In the genomic region with DNA sequence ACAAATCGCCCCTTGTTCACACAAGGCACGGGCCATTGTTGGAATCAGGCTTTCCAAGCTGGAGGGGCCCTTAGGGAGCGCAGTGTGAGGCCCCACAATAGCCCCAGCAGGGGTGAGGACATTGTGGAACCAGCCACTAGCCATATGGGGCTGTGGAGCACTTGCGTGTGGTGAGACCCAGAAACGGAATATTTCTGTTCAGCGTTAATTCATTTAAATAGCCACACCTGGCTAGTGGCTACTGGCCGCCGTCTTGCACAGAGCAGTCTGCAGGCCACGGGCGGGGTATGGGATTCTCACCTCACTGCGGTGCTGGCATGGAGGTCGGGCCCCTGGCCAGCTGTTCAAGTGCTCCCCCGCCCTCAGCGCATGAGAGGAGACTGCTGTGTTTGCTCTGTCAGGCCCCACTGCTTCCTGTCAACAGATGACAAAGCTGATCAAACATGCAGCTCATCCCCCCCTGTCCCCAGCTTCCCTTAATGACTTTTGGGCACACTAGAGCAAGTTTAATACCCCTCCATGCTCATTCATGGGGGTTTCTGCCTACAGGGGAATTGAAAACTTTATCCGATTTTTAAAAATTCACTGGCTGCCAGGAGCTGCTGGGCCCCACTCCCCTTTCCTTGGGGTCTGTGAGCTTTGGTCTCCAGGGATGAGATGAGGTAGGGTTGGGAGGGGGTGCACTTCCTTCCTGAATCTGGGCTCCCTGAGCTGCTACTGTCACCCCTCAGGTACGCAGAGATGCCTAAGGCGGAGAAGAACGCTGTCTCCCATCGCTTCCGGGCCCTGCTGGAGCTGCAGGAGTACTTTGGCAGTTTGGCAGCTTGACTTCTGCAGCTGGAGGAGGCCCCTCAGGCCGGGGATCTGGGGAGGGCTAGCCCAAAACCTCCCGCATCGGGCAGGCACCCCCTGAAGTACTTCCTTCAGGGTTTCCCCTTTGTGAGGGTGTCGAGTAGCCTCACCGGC, we compare ENCODE assay signal across 1 cellular context.
TF ChIP-seq lines count a peak whose summit lies in the region.

No MANE protein-coding gene starts in this region.

TF ChIP-seq in HepG2, 621 proteins besides CTCF, POLR2A, EP300 and RAD21 (continued from another document and continues in another):
- TF ChIP-seq, protein P1, sequence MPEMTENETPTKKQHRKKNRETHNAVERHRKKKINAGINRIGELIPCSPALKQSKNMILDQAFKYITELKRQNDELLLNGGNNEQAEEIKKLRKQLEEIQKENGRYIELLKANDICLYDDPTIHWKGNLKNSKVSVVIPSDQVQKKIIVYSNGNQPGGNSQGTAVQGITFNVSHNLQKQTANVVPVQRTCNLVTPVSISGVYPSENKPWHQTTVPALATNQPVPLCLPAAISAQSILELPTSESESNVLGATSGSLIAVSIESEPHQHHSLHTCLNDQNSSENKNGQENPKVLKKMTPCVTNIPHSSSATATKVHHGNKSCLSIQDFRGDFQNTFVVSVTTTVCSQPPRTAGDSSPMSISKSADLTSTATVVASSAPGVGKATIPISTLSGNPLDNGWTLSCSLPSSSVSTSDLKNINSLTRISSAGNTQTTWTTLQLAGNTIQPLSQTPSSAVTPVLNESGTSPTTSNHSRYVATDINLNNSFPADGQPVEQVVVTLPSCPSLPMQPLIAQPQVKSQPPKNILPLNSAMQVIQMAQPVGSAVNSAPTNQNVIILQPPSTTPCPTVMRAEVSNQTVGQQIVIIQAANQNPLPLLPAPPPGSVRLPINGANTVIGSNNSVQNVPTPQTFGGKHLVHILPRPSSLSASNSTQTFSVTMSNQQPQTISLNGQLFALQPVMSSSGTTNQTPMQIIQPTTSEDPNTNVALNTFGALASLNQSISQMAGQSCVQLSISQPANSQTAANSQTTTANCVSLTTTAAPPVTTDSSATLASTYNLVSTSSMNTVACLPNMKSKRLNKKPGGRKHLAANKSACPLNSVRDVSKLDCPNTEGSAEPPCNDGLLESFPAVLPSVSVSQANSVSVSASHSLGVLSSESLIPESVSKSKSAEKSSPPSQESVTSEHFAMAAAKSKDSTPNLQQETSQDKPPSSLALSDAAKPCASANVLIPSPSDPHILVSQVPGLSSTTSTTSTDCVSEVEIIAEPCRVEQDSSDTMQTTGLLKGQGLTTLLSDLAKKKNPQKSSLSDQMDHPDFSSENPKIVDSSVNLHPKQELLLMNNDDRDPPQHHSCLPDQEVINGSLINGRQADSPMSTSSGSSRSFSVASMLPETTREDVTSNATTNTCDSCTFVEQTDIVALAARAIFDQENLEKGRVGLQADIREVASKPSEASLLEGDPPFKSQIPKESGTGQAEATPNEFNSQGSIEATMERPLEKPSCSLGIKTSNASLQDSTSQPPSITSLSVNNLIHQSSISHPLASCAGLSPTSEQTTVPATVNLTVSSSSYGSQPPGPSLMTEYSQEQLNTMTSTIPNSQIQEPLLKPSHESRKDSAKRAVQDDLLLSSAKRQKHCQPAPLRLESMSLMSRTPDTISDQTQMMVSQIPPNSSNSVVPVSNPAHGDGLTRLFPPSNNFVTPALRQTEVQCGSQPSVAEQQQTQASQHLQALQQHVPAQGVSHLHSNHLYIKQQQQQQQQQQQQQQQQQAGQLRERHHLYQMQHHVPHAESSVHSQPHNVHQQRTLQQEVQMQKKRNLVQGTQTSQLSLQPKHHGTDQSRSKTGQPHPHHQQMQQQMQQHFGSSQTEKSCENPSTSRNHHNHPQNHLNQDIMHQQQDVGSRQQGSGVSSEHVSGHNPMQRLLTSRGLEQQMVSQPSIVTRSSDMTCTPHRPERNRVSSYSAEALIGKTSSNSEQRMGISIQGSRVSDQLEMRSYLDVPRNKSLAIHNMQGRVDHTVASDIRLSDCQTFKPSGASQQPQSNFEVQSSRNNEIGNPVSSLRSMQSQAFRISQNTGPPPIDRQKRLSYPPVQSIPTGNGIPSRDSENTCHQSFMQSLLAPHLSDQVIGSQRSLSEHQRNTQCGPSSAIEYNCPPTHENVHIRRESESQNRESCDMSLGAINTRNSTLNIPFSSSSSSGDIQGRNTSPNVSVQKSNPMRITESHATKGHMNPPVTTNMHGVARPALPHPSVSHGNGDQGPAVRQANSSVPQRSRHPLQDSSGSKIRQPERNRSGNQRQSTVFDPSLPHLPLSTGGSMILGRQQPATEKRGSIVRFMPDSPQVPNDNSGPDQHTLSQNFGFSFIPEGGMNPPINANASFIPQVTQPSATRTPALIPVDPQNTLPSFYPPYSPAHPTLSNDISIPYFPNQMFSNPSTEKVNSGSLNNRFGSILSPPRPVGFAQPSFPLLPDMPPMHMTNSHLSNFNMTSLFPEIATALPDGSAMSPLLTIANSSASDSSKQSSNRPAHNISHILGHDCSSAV (CRISPR knock-in tag; IDR thresholded peaks at IDR 0.05; ENCODE audit: borderline replicate concordance): 0 out of 2 replicates have a peak, but pooled peaks have one; percentile 15
- peak; percentile 86; the same call in 1 of the 2 replicates for TF ChIP-seq HIVEP1 (CRISPR knock-in tag; IDR thresholded peaks at IDR 0.05)
- TF ChIP-seq ZNF556 (CRISPR knock-in tag; IDR thresholded peaks at IDR 0.05; ENCODE audit: borderline replicate concordance): peak; percentile 96
- TF ChIP-seq, protein P2, sequence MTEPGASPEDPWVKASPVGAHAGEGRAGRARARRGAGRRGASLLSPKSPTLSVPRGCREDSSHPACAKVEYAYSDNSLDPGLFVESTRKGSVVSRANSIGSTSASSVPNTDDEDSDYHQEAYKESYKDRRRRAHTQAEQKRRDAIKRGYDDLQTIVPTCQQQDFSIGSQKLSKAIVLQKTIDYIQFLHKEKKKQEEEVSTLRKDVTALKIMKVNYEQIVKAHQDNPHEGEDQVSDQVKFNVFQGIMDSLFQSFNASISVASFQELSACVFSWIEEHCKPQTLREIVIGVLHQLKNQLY (CRISPR knock-in tag; IDR thresholded peaks at IDR 0.05): peak; percentile 96
- no peak; the same call in 1 of the 2 replicates for TF ChIP-seq ZNF652 (CRISPR knock-in tag; IDR thresholded peaks at IDR 0.05; ENCODE audit: borderline replicate concordance, low read depth)
- peak; percentile 86 for TF ChIP-seq TBX3 (IDR thresholded peaks at IDR 0.05; ENCODE audit: borderline replicate concordance)
- TF ChIP-seq ZFP41 (CRISPR knock-in tag; IDR thresholded peaks at IDR 0.05; ENCODE audit: borderline replicate concordance): peak; percentile 80; the same call in 1 of the 2 replicates
- peak; percentile 90 for TF ChIP-seq ZBTB20 (CRISPR knock-in tag; IDR thresholded peaks at IDR 0.05; ENCODE audit: borderline replicate concordance, low read depth)
- peak; percentile 16; the same call in 1 of the 2 replicates for TF ChIP-seq ZNF615 (CRISPR knock-in tag; IDR thresholded peaks at IDR 0.05; ENCODE audit: borderline replicate concordance)
- TF ChIP-seq, protein P3, sequence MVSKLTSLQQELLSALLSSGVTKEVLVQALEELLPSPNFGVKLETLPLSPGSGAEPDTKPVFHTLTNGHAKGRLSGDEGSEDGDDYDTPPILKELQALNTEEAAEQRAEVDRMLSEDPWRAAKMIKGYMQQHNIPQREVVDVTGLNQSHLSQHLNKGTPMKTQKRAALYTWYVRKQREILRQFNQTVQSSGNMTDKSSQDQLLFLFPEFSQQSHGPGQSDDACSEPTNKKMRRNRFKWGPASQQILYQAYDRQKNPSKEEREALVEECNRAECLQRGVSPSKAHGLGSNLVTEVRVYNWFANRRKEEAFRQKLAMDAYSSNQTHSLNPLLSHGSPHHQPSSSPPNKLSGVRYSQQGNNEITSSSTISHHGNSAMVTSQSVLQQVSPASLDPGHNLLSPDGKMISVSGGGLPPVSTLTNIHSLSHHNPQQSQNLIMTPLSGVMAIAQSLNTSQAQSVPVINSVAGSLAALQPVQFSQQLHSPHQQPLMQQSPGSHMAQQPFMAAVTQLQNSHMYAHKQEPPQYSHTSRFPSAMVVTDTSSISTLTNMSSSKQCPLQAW (CRISPR knock-in tag; IDR thresholded peaks at IDR 0.05): peak; percentile 91
- no peak for TF ChIP-seq ZC3H13 (CRISPR knock-in tag; IDR thresholded peaks at IDR 0.05)
- peak; percentile 68 for TF ChIP-seq ZNF629 (CRISPR knock-in tag; conservative IDR thresholded peaks at IDR 0.05)
- 0 out of 2 replicates have a peak, but pooled peaks have one; percentile 21 for TF ChIP-seq BRD4 (CRISPR knock-in tag; IDR thresholded peaks at IDR 0.05)
- TF ChIP-seq, protein P4, sequence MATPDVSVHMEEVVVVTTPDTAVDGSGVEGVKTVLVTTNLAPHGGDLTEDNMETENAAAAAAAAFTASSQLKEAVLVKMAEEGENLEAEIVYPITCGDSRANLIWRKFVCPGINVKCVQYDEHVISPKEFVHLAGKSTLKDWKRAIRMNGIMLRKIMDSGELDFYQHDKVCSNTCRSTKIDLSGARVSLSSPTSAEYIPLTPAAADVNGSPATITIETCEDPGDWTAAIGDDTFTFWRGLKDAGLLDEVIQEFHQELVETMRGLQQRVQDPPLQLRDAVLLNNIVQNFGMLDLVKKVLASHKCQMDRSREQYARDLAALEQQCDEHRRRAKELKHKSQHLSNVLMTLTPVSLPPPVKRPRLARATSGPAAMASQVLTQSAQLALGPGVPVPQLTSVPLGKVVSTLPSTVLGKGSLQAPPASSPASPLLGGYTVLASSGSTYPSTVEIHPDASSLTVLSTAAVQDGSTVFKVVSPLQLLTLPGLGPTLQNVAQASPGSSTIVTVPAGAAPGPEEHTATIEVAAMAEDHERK (CRISPR knock-in tag; IDR thresholded peaks at IDR 0.05; ENCODE audit: low read depth): 0 out of 2 replicates have a peak, but pooled peaks have one; percentile 38
- TF ChIP-seq, protein P5, sequence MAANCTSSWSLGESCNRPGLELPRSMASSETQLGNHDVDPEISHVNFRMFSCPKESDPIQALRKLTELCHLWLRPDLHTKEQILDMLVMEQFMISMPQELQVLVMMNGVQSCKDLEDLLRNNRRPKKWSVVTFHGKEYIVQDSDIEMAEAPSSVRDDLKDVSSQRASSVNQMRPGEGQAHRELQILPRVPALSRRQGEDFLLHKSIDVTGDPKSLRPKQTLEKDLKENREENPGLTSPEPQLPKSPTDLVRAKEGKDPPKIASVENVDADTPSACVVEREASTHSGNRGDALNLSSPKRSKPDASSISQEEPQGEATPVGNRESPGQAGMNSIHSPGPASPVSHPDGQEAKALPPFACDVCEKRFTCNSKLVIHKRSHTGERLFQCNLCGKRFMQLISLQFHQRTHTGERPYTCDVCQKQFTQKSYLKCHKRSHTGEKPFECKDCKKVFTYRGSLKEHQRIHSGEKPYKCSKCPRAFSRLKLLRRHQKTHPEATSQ (CRISPR knock-in tag; IDR thresholded peaks at IDR 0.05; ENCODE audit: borderline replicate concordance): no peak
- peak; percentile 89; the same call in 1 of the 2 replicates for TF ChIP-seq ZNF776 (CRISPR knock-in tag; IDR thresholded peaks at IDR 0.05)
- TF ChIP-seq ZBTB7A (CRISPR knock-in tag; IDR thresholded peaks at IDR 0.05): peak; percentile 94
- TF ChIP-seq POGZ (CRISPR knock-in tag; IDR thresholded peaks at IDR 0.05): peak; percentile 96
- 0 out of 2 replicates have a peak, but pooled peaks have one; percentile 65 for TF ChIP-seq KLF11 (CRISPR knock-in tag; IDR thresholded peaks at IDR 0.05)
- TF ChIP-seq CAMTA2 (CRISPR knock-in tag; IDR thresholded peaks at IDR 0.05; ENCODE audit: borderline replicate concordance): no peak
- TF ChIP-seq SOX6 (IDR thresholded peaks at IDR 0.05): no peak
- TF ChIP-seq SOX6 (CRISPR knock-in tag; IDR thresholded peaks at IDR 0.05): peak; percentile 97
- peak; percentile 99 for TF ChIP-seq TGIF2 (CRISPR knock-in tag; IDR thresholded peaks at IDR 0.05)
- peak; percentile 46; the same call in 1 of the 2 replicates for TF ChIP-seq MAFF (IDR thresholded peaks at IDR 0.05; ENCODE audit: low read depth, low read length)
- 0 out of 2 replicates have a peak, but pooled peaks have one; percentile 9 for TF ChIP-seq ZKSCAN1 (IDR thresholded peaks at IDR 0.05; ENCODE audit: low read length)
- 0 out of 2 replicates have a peak, but pooled peaks have one; percentile 42 for TF ChIP-seq ZNF644 (CRISPR knock-in tag; IDR thresholded peaks at IDR 0.05; ENCODE audit: low read depth)
- TF ChIP-seq, protein P6, sequence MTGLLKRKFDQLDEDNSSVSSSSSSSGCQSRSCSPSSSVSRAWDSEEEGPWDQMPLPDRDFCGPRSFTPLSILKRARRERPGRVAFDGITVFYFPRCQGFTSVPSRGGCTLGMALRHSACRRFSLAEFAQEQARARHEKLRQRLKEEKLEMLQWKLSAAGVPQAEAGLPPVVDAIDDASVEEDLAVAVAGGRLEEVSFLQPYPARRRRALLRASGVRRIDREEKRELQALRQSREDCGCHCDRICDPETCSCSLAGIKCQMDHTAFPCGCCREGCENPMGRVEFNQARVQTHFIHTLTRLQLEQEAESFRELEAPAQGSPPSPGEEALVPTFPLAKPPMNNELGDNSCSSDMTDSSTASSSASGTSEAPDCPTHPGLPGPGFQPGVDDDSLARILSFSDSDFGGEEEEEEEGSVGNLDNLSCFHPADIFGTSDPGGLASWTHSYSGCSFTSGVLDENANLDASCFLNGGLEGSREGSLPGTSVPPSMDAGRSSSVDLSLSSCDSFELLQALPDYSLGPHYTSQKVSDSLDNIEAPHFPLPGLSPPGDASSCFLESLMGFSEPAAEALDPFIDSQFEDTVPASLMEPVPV (CRISPR knock-in tag; IDR thresholded peaks at IDR 0.05): peak; percentile 80
- TF ChIP-seq ZNF138 (CRISPR knock-in tag; IDR thresholded peaks at IDR 0.05; ENCODE audit: low read depth): 0 out of 2 replicates have a peak, but pooled peaks have one; percentile 62
- peak; percentile 99 for TF ChIP-seq RFXAP (CRISPR knock-in tag; IDR thresholded peaks at IDR 0.05; ENCODE audit: borderline replicate concordance)
- TF ChIP-seq ZNF33A (CRISPR knock-in tag; IDR thresholded peaks at IDR 0.05; ENCODE audit: borderline replicate concordance): peak; percentile 83; the same call in 1 of the 2 replicates
- TF ChIP-seq MED8 (CRISPR knock-in tag; IDR thresholded peaks at IDR 0.05; ENCODE audit: insufficient replicate concordance): peak; percentile 94
- no peak for TF ChIP-seq ZFAT (CRISPR knock-in tag; conservative IDR thresholded peaks at IDR 0.05)
- TF ChIP-seq NKX3-1 (CRISPR knock-in tag; IDR thresholded peaks at IDR 0.05): peak; percentile 89
- peak; percentile 83 for TF ChIP-seq ZNF501 (CRISPR knock-in tag; IDR thresholded peaks at IDR 0.05)
- TF ChIP-seq, protein P7, sequence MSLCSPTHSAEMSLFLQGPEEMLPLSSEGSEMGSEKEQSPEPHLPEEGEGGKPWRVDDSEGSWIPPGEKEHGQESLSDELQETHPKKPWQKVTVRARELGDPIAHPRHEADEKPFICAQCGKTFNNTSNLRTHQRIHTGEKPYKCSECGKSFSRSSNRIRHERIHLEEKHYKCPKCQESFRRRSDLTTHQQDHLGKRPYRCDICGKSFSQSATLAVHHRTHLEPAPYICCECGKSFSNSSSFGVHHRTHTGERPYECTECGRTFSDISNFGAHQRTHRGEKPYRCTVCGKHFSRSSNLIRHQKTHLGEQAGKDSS (CRISPR knock-in tag; IDR thresholded peaks at IDR 0.05; ENCODE audit: borderline replicate concordance, low read depth): peak; percentile 99
- TF ChIP-seq WIZ (CRISPR knock-in tag; IDR thresholded peaks at IDR 0.05): peak; percentile 60; the same call in 1 of the 2 replicates
- peak; percentile 47; the same call in 1 of the 2 replicates for TF ChIP-seq GATA4 (IDR thresholded peaks at IDR 0.05; ENCODE audit: borderline replicate concordance, low read depth)
- peak; percentile 44; the same call in 1 of the 2 replicates for TF ChIP-seq ZBTB8A (CRISPR knock-in tag; IDR thresholded peaks at IDR 0.05; ENCODE audit: borderline replicate concordance, low read depth)
- TF ChIP-seq, protein P8, sequence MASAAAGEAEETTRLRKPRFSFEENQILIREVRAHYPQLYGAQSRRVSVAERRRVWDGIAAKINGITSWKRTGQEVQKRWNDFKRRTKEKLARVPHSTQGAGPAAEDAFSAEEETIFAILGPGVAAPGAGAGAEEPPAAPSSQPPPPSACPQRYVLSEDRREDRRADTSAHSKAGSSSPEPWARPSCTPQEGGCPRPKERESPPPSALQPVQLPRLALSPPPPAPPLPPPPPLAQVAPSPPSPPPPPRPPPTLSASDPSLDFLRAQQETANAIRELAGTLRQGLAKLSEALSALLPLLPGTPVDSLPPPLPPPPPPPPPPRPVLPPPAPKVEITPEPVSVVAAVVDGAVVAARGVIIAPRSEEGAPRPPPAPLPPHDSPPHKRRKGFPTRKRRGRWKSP (CRISPR knock-in tag; IDR thresholded peaks at IDR 0.05): peak; percentile 79; the same call in 1 of the 2 replicates
- peak; percentile 78; the same call in 1 of the 2 replicates for TF ChIP-seq ZNF780A (CRISPR knock-in tag; IDR thresholded peaks at IDR 0.05)
